22 cellular contexts compared by ENCODE assay signal in the genomic region with DNA sequence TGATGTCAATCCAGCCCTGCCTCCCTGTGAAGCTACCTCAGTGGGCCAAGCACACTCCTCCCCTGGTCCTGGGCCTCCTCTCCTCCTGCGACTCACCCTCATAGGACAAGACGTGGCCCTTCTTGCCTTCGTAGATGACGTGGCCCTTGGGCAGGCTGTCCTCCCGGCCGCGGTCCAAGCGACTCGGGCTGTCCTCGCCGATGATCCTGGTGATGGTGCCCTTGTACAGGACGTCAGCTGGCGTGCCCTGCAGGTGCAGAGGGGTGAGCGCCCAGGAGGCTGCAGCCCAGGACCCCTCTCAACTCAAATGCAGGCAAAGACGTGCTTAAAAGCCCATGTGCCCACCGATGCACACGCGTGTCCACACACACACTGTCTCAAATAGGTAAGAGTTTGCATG. TPM values are rescaled to one million over a fixed set of nuclear protein-coding genes. Genes with fewer than 3 reads are reported as not detected.
"Had no signal": no experiment of that assay in that cellular context is flagged by ENCODE, and none has a peak within 500 bp of the region (broad histone marks: within the 10 kb centered on the region; RNA-seq: fewer than 3 reads in every experiment).

No MANE protein-coding gene starts in this region.

- ATAC-seq: HepG2, SK-N-SH treated with all-trans-retinoic acid at 6 μM for 48 hours had no signal

- H3K4me3 ChIP-seq: MG63, SJCRH30 had no signal

- H3K9me3 ChIP-seq: MG63, SJCRH30 had no signal

- FAIRE-seq: HepG2, RCC 7860 had no signal

- DNase-seq: IMR-90, Karpas-422, KG1, MG63, NCI-H1092, NCI-H1105 treated with DMSO at 0.1 percent for 48 hours, NCI-H1417 treated with DMSO at 0.1 percent for 48 hours, NCI-H146, NCI-H1694 treated with DMSO at 0.1 percent for 48 hours, NCI-H1930, NCI-H2227 treated with DMSO at 0.1 percent for 48 hours, NCI-H524, NCI-H69, NCI-H774, RPMI8226, SHP77, SJCRH30 had no signal

- H3K4me1 ChIP-seq: SJCRH30 had no signal

- H3K27me3 ChIP-seq: MG63, SJCRH30 had no signal

- H3K27ac ChIP-seq: SJCRH30 had no signal

RNA-seq across cellular contexts. Expression of a gene that starts 55.6 kb away (rescaled TPM):
- total RNA-seq: HepG2, HT-29, IMR-90, NCI-H460 had no signal
